21 cellular contexts compared by ENCODE assay signal in the genomic region with DNA sequence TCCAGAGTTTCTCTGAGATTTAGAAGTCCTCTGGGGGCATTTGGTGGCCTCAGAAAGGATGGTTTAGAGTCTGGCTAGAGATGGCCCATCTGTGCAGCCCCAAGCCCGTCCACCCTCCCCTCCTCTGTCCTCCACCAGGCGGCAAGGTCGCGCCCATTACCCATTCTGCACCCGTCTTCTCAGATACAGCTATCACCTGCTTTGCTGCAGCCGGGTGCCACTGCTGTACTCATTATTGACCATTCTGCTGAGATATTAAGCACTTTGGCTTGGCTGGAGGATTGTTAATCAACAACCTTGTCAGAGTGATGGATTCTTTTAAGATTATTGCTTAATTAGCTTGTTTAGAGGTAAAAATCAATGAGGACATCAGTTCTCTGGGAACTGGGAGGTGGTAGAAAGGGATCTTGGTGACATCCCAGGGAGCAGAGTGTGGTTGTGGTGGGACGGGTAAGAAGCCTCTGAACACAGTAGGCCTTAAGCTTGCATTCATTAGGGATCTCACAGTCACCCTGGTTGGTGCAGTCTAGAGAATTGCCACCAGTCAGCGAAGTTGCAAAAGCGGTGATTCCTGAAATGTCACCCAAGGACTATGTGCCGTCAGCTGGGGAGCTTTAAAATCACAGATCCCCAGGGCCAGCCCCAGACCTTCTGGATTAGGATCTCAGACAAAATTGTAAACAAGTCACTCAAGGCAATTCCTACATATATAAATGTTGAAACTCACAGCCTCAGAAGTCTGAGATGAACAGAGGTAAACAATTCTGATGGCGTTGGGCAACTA.
A peak's percentile ranks its signal among the peaks of the same experiment; 100 is the strongest.
DNase-seq lines count a peak whose midpoint lies in the region; ATAC-seq, FAIRE-seq and TF ChIP-seq lines count a peak whose summit lies in the region.
"Had no signal": no experiment of that assay in that cellular context is flagged by ENCODE, and none has a peak within 500 bp of the region (broad histone marks: within the 10 kb centered on the region; RNA-seq: fewer than 3 reads in every experiment).

No MANE protein-coding gene starts in this region.

- peak; percentile 55 for DNase-seq in cardiac septum (ENCODE audit: low spot score)
- DNase-seq in Right ventricle myocardium superior, result no peak
- DNase-seq in coronary artery (ENCODE audit: low spot score), result peak; percentile 26
- DNase-seq in pancreas, result peak in 1 of 6 donors; percentile 39
- peak; percentile 40 to 71 for DNase-seq in vagina (ENCODE audit: extremely low spot score in 2 of 2)
- DNase-seq in SHP77 treated with DMSO at 0.1 percent for 48 hours (lab: John Stamatoyannopoulos, UW), result no peak
- DNase-seq in glomerular visceral epithelial cell (ENCODE audit: extremely low spot score), result no peak
- DNase-seq: COR-L47, DMS153, EL, HFFc6, Kasumi-1, MM.1S, NCI-H1092 treated with DMSO at 0.1 percent for 48 hours, NCI-H1694 treated with DMSO at 0.1 percent for 48 hours, NCI-H2107, NCI-H226, NCI-H526 treated with DMSO at 0.1 percent for 48 hours, PC-9 had no signal

- ATAC-seq in Right ventricle myocardium superior (ENCODE audit: poor library complexity), result no peak
- peak; percentile 26 to 59 (median 30) for ATAC-seq in pancreas
- no peak for ATAC-seq in HG02840 (IDR thresholded peaks at IDR 0.05; ENCODE audit: low FRiP score, unreplicated experiment)

- intact Hi-C loops in cardiac septum (cut with DNase I) (no loop called here), Right ventricle myocardium superior (cut with DNase I) (no loop called here), pancreas (cut with DNase I) (loop anchor here in 2 of 3 donors (5.0 to 10.0 kb wide), 3 partner anchors 141 to 618 kb away; no protein-coding TSS in a partner anchor), vagina (cut with DNase I) (loop anchor here (10.0 kb wide), 2 partner anchors 458 to 608 kb away; no protein-coding TSS in a partner anchor)

- TF ChIP-seq CTCF in coronary artery (IDR thresholded peaks at IDR 0.05), result no peak
- TF ChIP-seq CTCF in pancreas (IDR thresholded peaks at IDR 0.05), result no peak
- TF ChIP-seq CTCF in vagina (IDR thresholded peaks at IDR 0.05), result no peak

- H3K9me3 ChIP-seq in pancreas (no peaks in the 10 kb centered on the region), vagina (no peaks in the 10 kb centered on the region)

- no peak for TF ChIP-seq POLR2A in vagina (IDR thresholded peaks at IDR 0.05)

- H3K27ac ChIP-seq in coronary artery (no peak overlapping the region), pancreas (no peak overlapping the region), vagina (no peak overlapping the region)
- H3K27ac ChIP-seq: C4-2B, PC-9 had no signal

- no peaks in the 10 kb centered on the region for H3K36me3 ChIP-seq in pancreas
- H3K36me3 ChIP-seq in vagina, result no peaks in the 10 kb centered on the region

- FAIRE-seq in pancreas (lab: Jason Lieb, UNC), result no peak

- no peaks in the 10 kb centered on the region for H3K4me1 ChIP-seq in pancreas
- H3K4me1 ChIP-seq in vagina, result no peaks in the 10 kb centered on the region

- H3K4me3 ChIP-seq in coronary artery (no peak overlapping the region), pancreas (no peak overlapping the region), vagina (no peak overlapping the region)
- H3K4me3 ChIP-seq: PC-9 had no signal

- H3K27me3 ChIP-seq in pancreas (no peaks in the 10 kb centered on the region), vagina (no peaks in the 10 kb centered on the region)

- WGBS in pancreas, 2 donors, result 20 to 31% methylated on average over 11 of the region's 11 CpGs

Comparison
In these comparisons a context has a peak if more than half of its experiments do, and no peak if none do; other contexts are left out.
1. DNase-seq: peak in cardiac septum (single experiment), coronary artery (single experiment) and vagina (2 of 2); none in Right ventricle myocardium superior (single experiment), SHP77 treated with DMSO at 0.1 percent for 48 hours (single experiment) and glomerular visceral epithelial cell (single experiment).
2. ATAC-seq: peak in pancreas (4 of 4); none in Right ventricle myocardium superior (single experiment) and HG02840 (single experiment).
3. intact Hi-C loops: an anchor here in pancreas (5.0 to 10.0 kb wide) and vagina (10.0 kb wide); none called in cardiac septum and Right ventricle myocardium superior.